ENCODE assay signal across 7 cellular contexts in genomic region chr3:196080517-196080841, GRCh38. TPM values are rescaled to one million over a fixed set of nuclear protein-coding genes. Genes with fewer than 3 reads are reported as not detected.
DNase-seq lines count a peak whose midpoint lies in the region; ATAC-seq and TF ChIP-seq lines count a peak whose summit lies in the region.

No MANE protein-coding gene starts in this region.

- H3K4me1 ChIP-seq in HEK293 (ENCODE audit: control insufficient read depth, insufficient read depth, low read length) = no peaks in the 10 kb centered on the region
- H3K4me1 ChIP-seq in gastroesophageal sphincter = peaks cover 0 to 35% (median 5%) of the 10 kb centered on the region in 3 donors

- no peak for TF ChIP-seq EP300 in gastroesophageal sphincter (IDR thresholded peaks at IDR 0.05)

- TF ChIP-seq POLR2A in gastroesophageal sphincter (IDR thresholded peaks at IDR 0.05) = no peak

- H3K27ac ChIP-seq in HEK293 (ENCODE audit: extremely low read depth, low read depth, low read length) = no peak overlapping the region
- peak overlapping the region; percentile 90 to 98 (median 98) for H3K27ac ChIP-seq in gastroesophageal sphincter
- peak overlapping the region in 17 of 21 experiments; percentile 90 to 99 (median 96) for H3K27ac ChIP-seq in skin epidermis

- peaks cover under 1 to 10% of the 10 kb centered on the region in 2 experiments; a peak in 2 of 3 replicates for H3K36me3 ChIP-seq in HEK293 (ENCODE audit: control insufficient read depth in 2 of 2, insufficient read depth in 1 of 2, low read length in 2 of 2)
- peaks cover 0 to 13% of the 10 kb centered on the region in 2 donors for H3K36me3 ChIP-seq in gastroesophageal sphincter

- no peaks in the 10 kb centered on the region for H3K27me3 ChIP-seq in gastroesophageal sphincter

- CTCF ChIA-PET in HEK293 (lab: Yijun Ruan, JAX) = interaction anchor here (0.6 kb wide), 1 partner anchor 490 kb away, joined by 3 read pairs; no protein-coding TSS in a partner anchor

- H3K36me3 Mint-ChIP-seq in T-helper 17 cell (ENCODE audit: low read depth) = peaks cover 6% of the 10 kb centered on the region

- ATAC-seq in T-helper 17 cell (no peak), gastroesophageal sphincter (no peak), HG03442 (IDR thresholded peaks at IDR 0.05; ENCODE audit: unreplicated experiment) (no peak)

- no peaks in the 10 kb centered on the region for H3K27me3 Mint-ChIP-seq in T-helper 17 cell

- peak overlapping the region; percentile 92 for H3K27ac Mint-ChIP-seq in T-helper 17 cell

- peak overlapping the region; percentile 96 for H3K4me3 Mint-ChIP-seq in T-helper 17 cell

- DNase-seq in T-helper 17 cell (no peak), NCI-H1436 treated with DMSO at 0.1 percent for 48 hours (lab: John Stamatoyannopoulos, UW) (no peak), T1000 (lab: John Stamatoyannopoulos, UW) (no peak)

- 32 to 45% methylated on average over 2 to 6 of the region's 8 CpGs for WGBS in gastroesophageal sphincter (ENCODE audit: low coverage in 1 of 2), 2 donors

- TF ChIP-seq CTCF in HEK293 (tag by site-specific recombination; IDR thresholded peaks at IDR 0.05) (no peak), gastroesophageal sphincter (IDR thresholded peaks at IDR 0.05) (no peak)

- H3K9me3 ChIP-seq in HEK293 (ENCODE audit: control insufficient read depth, insufficient read depth, low read depth, low read length) = no peaks in the 10 kb centered on the region
- H3K9me3 ChIP-seq in T-helper 17 cell (ENCODE audit: control insufficient read depth, low read length, poor library complexity, severe bottlenecking) = no peaks in the 10 kb centered on the region
- H3K9me3 ChIP-seq in gastroesophageal sphincter = no peaks in the 10 kb centered on the region

- peak overlapping the region; percentile 89 for H3K4me3 ChIP-seq in HEK293 (ENCODE audit: low read depth, low read length)
- peak overlapping the region; percentile 74 to 95 for H3K4me3 ChIP-seq in gastroesophageal sphincter
- H3K4me3 ChIP-seq in skin epidermis = peak overlapping the region; percentile 72 to 99 (median 92)

- POLR2A ChIA-PET in HEK293 (lab: Yijun Ruan, JAX) = no interaction called here

- H3K4me1 Mint-ChIP-seq in T-helper 17 cell = peaks cover 46% of the 10 kb centered on the region

TF ChIP-seq in HEK293, 187 proteins besides CTCF, POLR2A, EP300 and RAD21:
- no peak for TF ChIP-seq MYNN (tag by site-specific recombination; IDR thresholded peaks at IDR 0.05; ENCODE audit: borderline replicate concordance)
- no peak for TF ChIP-seq ZNF785 (tag by site-specific recombination; IDR thresholded peaks at IDR 0.05)
- no peak for TF ChIP-seq ZFP41 (tag by site-specific recombination; IDR thresholded peaks at IDR 0.05; ENCODE audit: borderline replicate concordance)
- TF ChIP-seq ZNF223 (tag by site-specific recombination; IDR thresholded peaks at IDR 0.05) = no peak
- TF ChIP-seq ZNF239 (tag by site-specific recombination; IDR thresholded peaks at IDR 0.05) = no peak
- no peak for TF ChIP-seq ZNF433 (tag by site-specific recombination; IDR thresholded peaks at IDR 0.05; ENCODE audit: low read depth)
- TF ChIP-seq ZNF394 (tag by site-specific recombination; IDR thresholded peaks at IDR 0.05; ENCODE audit: borderline replicate concordance) = no peak
- TF ChIP-seq ZNF16 (tag by site-specific recombination; IDR thresholded peaks at IDR 0.05; ENCODE audit: low read depth) = no peak
- TF ChIP-seq KLF1 (tag by site-specific recombination; IDR thresholded peaks at IDR 0.05) = no peak
- TF ChIP-seq ZSCAN4 (tag by site-specific recombination; IDR thresholded peaks at IDR 0.05) = no peak

RNA-seq across cellular contexts. Expression of gene TFRC, which starts 1.4 kb away (rescaled TPM):
- 100 to 1,000 TPM; 218 to 221 TPM for total RNA-seq in T-helper 17 cell
- 10 to 100 TPM; 60.1 to 81.1 (median 69.6) TPM for total RNA-seq in gastroesophageal sphincter
